Comparison of ENCODE assay signal across 7 cellular contexts in genomic region chr4:2364654-2365053, GRCh38.
A peak's percentile ranks its signal among the peaks of the same experiment; 100 is the strongest.
DNase-seq lines count a peak whose midpoint lies in the region.

No MANE protein-coding gene starts in this region.

- no peak overlapping the region for H3K27ac Mint-ChIP-seq in T-helper 2 cell treated with Interferon-gamma antibody and Interleukin-4, amounts not matched to agents 5 μg/mL and 100 μg/mL, for 36 hours

- no peak overlapping the region for H3K4me3 Mint-ChIP-seq in T-helper 2 cell treated with Interferon-gamma antibody and Interleukin-4, amounts not matched to agents 5 μg/mL and 100 μg/mL, for 36 hours

- H3K9me3 Mint-ChIP-seq in T-helper 2 cell treated with Interferon-gamma antibody and Interleukin-4, amounts not matched to agents 5 μg/mL and 100 μg/mL, for 36 hours: peaks cover 13% of the 10 kb centered on the region

- DNase-seq in T-helper 2 cell treated with Interferon-gamma antibody and Interleukin-4, amounts not matched to agents 5 μg/mL and 100 μg/mL, for 36 hours (ENCODE audit: low spot score): peak; percentile 25
- DNase-seq in amniotic epithelial cell (ENCODE audit: low read depth) (peak; percentile 35), left kidney (ENCODE audit: low read depth, low spot score) (peak; percentile 60), SW480 (ENCODE audit: low spot score) (no peak), AML-193 (lab: John Stamatoyannopoulos, UW) (no peak), NCI-H82 (lab: John Stamatoyannopoulos, UW) (no peak)
- DNase-seq in stimulated activated CD8-positive, alpha-beta memory T cell treated with anti-CD3 and anti-CD28 coated beads, Interleukin-15, amount 100 ng/mL, for 24 hours (ENCODE audit: low read depth): peak; percentile 17

- H3K27me3 Mint-ChIP-seq in T-helper 2 cell treated with Interferon-gamma antibody and Interleukin-4, amounts not matched to agents 5 μg/mL and 100 μg/mL, for 36 hours (ENCODE audit: low read depth): no peaks in the 10 kb centered on the region

- H3K4me1 Mint-ChIP-seq in T-helper 2 cell treated with Interferon-gamma antibody and Interleukin-4, amounts not matched to agents 5 μg/mL and 100 μg/mL, for 36 hours (ENCODE audit: low read depth): no peaks in the 10 kb centered on the region

- peaks cover 2% of the 10 kb centered on the region for H3K36me3 Mint-ChIP-seq in T-helper 2 cell treated with Interferon-gamma antibody and Interleukin-4, amounts not matched to agents 5 μg/mL and 100 μg/mL, for 36 hours (ENCODE audit: low read depth)

Comparison
In these comparisons a context has a peak if more than half of its experiments do, and no peak if none do; other contexts are left out.
1. DNase-seq: peak in T-helper 2 cell treated with Interferon-gamma antibody and Interleukin-4, amounts not matched to agents 5 μg/mL and 100 μg/mL, for 36 hours (single experiment), amniotic epithelial cell (single experiment), left kidney (single experiment) and stimulated activated CD8-positive, alpha-beta memory T cell treated with anti-CD3 and anti-CD28 coated beads, Interleukin-15, amount 100 ng/mL, for 24 hours (single experiment); none in SW480 (single experiment), AML-193 (0 of 2) and NCI-H82 (single experiment).